10 cellular contexts compared by ENCODE assay signal in the genomic region with DNA sequence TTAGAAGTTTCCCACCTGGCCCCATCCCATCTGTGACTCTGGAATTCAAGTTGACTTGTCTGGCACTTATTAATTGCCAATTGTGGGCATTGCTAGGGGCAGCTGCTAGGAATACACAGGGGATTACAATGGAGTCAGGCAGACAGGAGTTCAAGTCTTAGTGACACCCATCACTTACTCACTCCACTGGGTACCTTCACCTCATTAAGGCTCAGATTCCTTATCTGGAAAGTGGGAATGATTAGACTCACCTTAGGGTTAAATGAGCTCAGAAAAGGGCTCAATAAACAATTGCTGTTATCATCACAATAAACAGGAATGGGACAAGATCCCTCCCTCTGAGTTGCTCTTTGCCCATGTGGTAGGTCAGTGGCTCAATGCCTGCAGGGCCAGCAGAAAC. TPM values are rescaled to one million over a fixed set of nuclear protein-coding genes. Genes with fewer than 3 reads are reported as not detected.
"Had no signal": no experiment of that assay in that cellular context is flagged by ENCODE, and none has a peak within 500 bp of the region (broad histone marks: within the 10 kb centered on the region; RNA-seq: fewer than 3 reads in every experiment).

No MANE protein-coding gene starts in this region.

- ATAC-seq: GM23338, HCT116 had no signal

- DNase-seq: GM23248, GOT3, H7, H9, HCEC 1CT, HFFc6 had no signal

- H3K4me3 Mint-ChIP-seq: GM23338, H9, HFFc6 had no signal

- H3K9ac ChIP-seq: GM23248 had no signal

- H3K4me3 ChIP-seq: GM23248, GM23338, HAP-1 had no signal

- H3K9me3 Mint-ChIP-seq: GM23338 had no signal

- H3K27ac Mint-ChIP-seq: GM23338, H9, HFFc6 had no signal

- H3K4me1 ChIP-seq: HAP-1 had no signal

- H3K36me3 ChIP-seq: HAP-1 had no signal

- H3K4me2 ChIP-seq: GM23338 had no signal

- H3K27ac ChIP-seq: GM23248 had no signal

- H3K9me3 ChIP-seq: HAP-1 had no signal

RNA-seq across cellular contexts. Expression of gene GRIK3, which starts 18.2 kb away (rescaled TPM):
- total RNA-seq: GM23248, H4, HFFc6 had no signal
- polyA plus RNA-seq: GM23248 had no signal
